ENCODE assay signal across 1 cellular context in genomic region chr20:22533823-22534751, GRCh38.
TF ChIP-seq lines count a peak whose summit lies in the region.

No MANE protein-coding gene starts in this region.

TF ChIP-seq in HepG2, 621 proteins besides CTCF, POLR2A, EP300 and RAD21 (continued from another document and continues in another):
- TF ChIP-seq HBP1 (CRISPR knock-in tag; IDR thresholded peaks at IDR 0.05; ENCODE audit: low read depth) (peak; percentile 84), ZNF772 (CRISPR knock-in tag; IDR thresholded peaks at IDR 0.05) (peak; percentile 97), MLLT10 (CRISPR knock-in tag; IDR thresholded peaks at IDR 0.05) (no peak), DRAP1 (CRISPR knock-in tag; IDR thresholded peaks at IDR 0.05) (peak; percentile 84), AKNA (CRISPR knock-in tag; IDR thresholded peaks at IDR 0.05; ENCODE audit: borderline replicate concordance) (peak; percentile 95; the same call in 1 of the 2 replicates), ZNF383 (CRISPR knock-in tag; IDR thresholded peaks at IDR 0.05; ENCODE audit: borderline replicate concordance) (peak; percentile 95), ZMAT5 (CRISPR knock-in tag; IDR thresholded peaks at IDR 0.05; ENCODE audit: borderline replicate concordance, low read depth) (peak; percentile 94; the same call in 1 of the 2 replicates), KLF13 (CRISPR knock-in tag; IDR thresholded peaks at IDR 0.05) (peak; percentile 41; the same call in 1 of the 2 replicates), E2F1 (CRISPR knock-in tag; IDR thresholded peaks at IDR 0.05) (peak; percentile 62; the same call in 1 of the 2 replicates), CHD2 (IDR thresholded peaks at IDR 0.05; ENCODE audit: low read depth, low read length) (no peak), ZNF710 (CRISPR knock-in tag; IDR thresholded peaks at IDR 0.05; ENCODE audit: borderline replicate concordance) (peak; percentile 97), ZNF777 (CRISPR knock-in tag; IDR thresholded peaks at IDR 0.05) (peak; percentile 66), ZNF512 (CRISPR knock-in tag; IDR thresholded peaks at IDR 0.05) (peak; percentile 58; the same call in 1 of the 2 replicates), PHF8 (CRISPR knock-in tag; IDR thresholded peaks at IDR 0.05) (peak; percentile 57; the same call in 1 of the 2 replicates), ZNF704 (CRISPR knock-in tag; IDR thresholded peaks at IDR 0.05; ENCODE audit: borderline replicate concordance) (peak; percentile 98), BRD4 (CRISPR knock-in tag; IDR thresholded peaks at IDR 0.05) (peak; percentile 100), MLXIP (CRISPR knock-in tag; IDR thresholded peaks at IDR 0.05; ENCODE audit: borderline replicate concordance) (no peak; the same call in none of the 2 replicates), NFIC (IDR thresholded peaks at IDR 0.05; ENCODE audit: low read length) (peak; percentile 73), RAD51 (IDR thresholded peaks at IDR 0.05; ENCODE audit: borderline replicate concordance) (no peak), ZNF691 (CRISPR knock-in tag; IDR thresholded peaks at IDR 0.05; ENCODE audit: borderline replicate concordance, low read depth) (peak; percentile 100), ATF1 (CRISPR knock-in tag; IDR thresholded peaks at IDR 0.05) (peak; percentile 66), ZNF382 (CRISPR knock-in tag; IDR thresholded peaks at IDR 0.05; ENCODE audit: borderline replicate concordance) (no peak), ZNF607 (CRISPR knock-in tag; IDR thresholded peaks at IDR 0.05; ENCODE audit: borderline replicate concordance) (peak; percentile 100), ZNF709 (CRISPR knock-in tag; IDR thresholded peaks at IDR 0.05) (peak; percentile 99), SP1 (IDR thresholded peaks at IDR 0.05) (no peak), SP1 (CRISPR knock-in tag; IDR thresholded peaks at IDR 0.05) (peak; percentile 73), HES4 (CRISPR knock-in tag; IDR thresholded peaks at IDR 0.05; ENCODE audit: borderline replicate concordance) (peak; percentile 96; the same call in 1 of the 2 replicates), POLR2AphosphoS5 (IDR thresholded peaks at IDR 0.05; ENCODE audit: low read depth, low read length) (peak; percentile 42; the same call in 1 of the 2 replicates), MYC (CRISPR knock-in tag; IDR thresholded peaks at IDR 0.05; ENCODE audit: borderline replicate concordance) (peak; percentile 99), GFI1 (CRISPR knock-in tag; IDR thresholded peaks at IDR 0.05; ENCODE audit: borderline replicate concordance) (peak; percentile 89), HDAC1 (CRISPR knock-in tag; IDR thresholded peaks at IDR 0.05) (peak; percentile 98), ZNF546 (CRISPR knock-in tag; conservative IDR thresholded peaks at IDR 0.05) (peak; percentile 99), NFE2 (CRISPR knock-in tag; IDR thresholded peaks at IDR 0.05) (0 out of 2 replicates have a peak, but pooled peaks have one; percentile 9), AHR (CRISPR knock-in tag; IDR thresholded peaks at IDR 0.05) (peak; percentile 99), NBN (conservative IDR thresholded peaks at IDR 0.05) (no peak), CREB3 (CRISPR knock-in tag; IDR thresholded peaks at IDR 0.05) (peak; percentile 87), PCBP2 (optimal IDR thresholded peaks at IDR 0.05; ENCODE audit: low read depth, low read length, poor library complexity, severe bottlenecking) (no peak), ZNF367 (CRISPR knock-in tag; IDR thresholded peaks at IDR 0.05; ENCODE audit: borderline replicate concordance) (peak; percentile 84; the same call in 1 of the 2 replicates), DBP (CRISPR knock-in tag; IDR thresholded peaks at IDR 0.05; ENCODE audit: not compliant biosample characterization) (peak; percentile 96), ZNF788 (CRISPR knock-in tag; IDR thresholded peaks at IDR 0.05; ENCODE audit: borderline replicate concordance) (peak; percentile 97), NFKB2 (CRISPR knock-in tag; IDR thresholded peaks at IDR 0.05; ENCODE audit: borderline replicate concordance) (peak; percentile 99)
